Comparison of ENCODE assay signal across 12 cellular contexts in the genomic region with DNA sequence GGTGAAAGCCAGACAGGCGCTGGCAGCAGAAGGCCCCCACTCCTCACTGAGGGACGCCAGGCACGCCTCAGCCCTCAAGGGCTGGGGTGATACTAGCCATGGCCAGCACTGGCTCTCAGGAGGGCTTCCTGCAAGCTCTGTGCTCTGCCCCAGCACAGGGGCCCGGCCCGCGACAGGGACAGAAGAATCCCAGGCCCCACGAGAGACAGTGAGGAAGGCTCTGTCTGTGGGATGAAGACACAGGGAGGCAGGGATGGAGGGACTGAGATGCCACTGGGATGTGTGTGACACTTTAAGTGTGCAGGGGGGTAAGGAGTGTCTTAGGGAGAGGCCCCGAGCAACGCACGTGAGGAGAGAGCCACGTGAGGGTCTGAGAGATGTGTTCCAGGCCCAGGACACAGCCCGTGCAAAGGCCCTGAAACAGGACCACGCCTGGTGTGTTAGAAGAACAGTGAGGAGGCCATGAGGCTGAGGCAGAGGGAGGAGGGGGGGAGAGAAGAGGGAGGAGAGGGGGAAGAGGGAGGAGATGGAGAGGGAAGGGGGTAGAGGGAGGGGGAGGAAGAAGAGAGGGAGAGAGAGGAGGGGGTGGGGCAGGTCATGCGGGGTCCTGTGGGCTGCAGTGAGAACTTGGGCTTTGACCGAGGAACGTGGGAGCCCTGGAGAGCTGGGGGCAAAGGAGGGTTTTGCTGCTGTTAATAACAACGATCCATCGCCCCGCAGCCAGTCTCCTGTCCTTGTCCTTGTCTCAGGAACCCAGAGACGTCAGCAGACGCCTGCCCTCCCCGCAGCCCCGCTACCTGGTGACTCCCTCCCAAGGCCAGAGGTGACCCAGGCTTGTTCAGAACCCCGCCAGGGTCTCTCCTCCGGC. TPM values are rescaled to one million over a fixed set of nuclear protein-coding genes. Genes with fewer than 3 reads are reported as not detected.
DNase-seq lines count a peak whose midpoint lies in the region; ATAC-seq and TF ChIP-seq lines count a peak whose summit lies in the region.
"Had no signal": no experiment of that assay in that cellular context is flagged by ENCODE, and none has a peak within 500 bp of the region (broad histone marks: within the 10 kb centered on the region; RNA-seq: fewer than 3 reads in every experiment).

No MANE protein-coding gene starts in this region.

- ATAC-seq in HG02970 (IDR thresholded peaks at IDR 0.05; ENCODE audit: low FRiP score, unreplicated experiment) = no peak
- ATAC-seq: CD8-positive, alpha-beta T cell had no signal

- peak; percentile 23 for TF ChIP-seq POLR2A in GM18526 (IDR thresholded peaks at IDR 0.05; ENCODE audit: extremely low read depth, insufficient read length)

- H3K4me1 Mint-ChIP-seq in glutamatergic neuron (ENCODE audit: low read depth, unreplicated experiment) = no peaks in the 10 kb centered on the region

- no peak for TF ChIP-seq CTCF in glutamatergic neuron (IDR thresholded peaks at IDR 0.05; ENCODE audit: partially characterized antibody, unreplicated experiment)

- peak; percentile 45 for DNase-seq in NCI-H69 (lab: John Stamatoyannopoulos, UW)
- DNase-seq in glutamatergic neuron = peak; percentile 42
- no peak for DNase-seq in KG1 (lab: John Stamatoyannopoulos, UW)
- DNase-seq in medulla oblongata (ENCODE audit: extremely low spot score) = no peak
- DNase-seq: caudate nucleus; CD8-positive, alpha-beta T cell; SHP77 had no signal

- H3K9me3 Mint-ChIP-seq in glutamatergic neuron (ENCODE audit: unreplicated experiment) = peaks cover 7% of the 10 kb centered on the region
- H3K9me3 Mint-ChIP-seq: activated T-helper 1 cell treated with anti-CD3 and anti-CD28 coated beads, Interleukin-12 subunit alpha, Interleukin-12 subunit beta, Interleukin-2, Interleukin-4 antibody, amounts not matched to agents 30 ng/mL and 10 ng/mL and 1 ng/mL, durations not matched to agents 14 hours and 24 hours and 36 hours; CD8-positive, alpha-beta T cell had no signal

- H3K27me3 Mint-ChIP-seq in glutamatergic neuron (ENCODE audit: unreplicated experiment) = no peaks in the 10 kb centered on the region

- no peak overlapping the region for H3K4me3 Mint-ChIP-seq in glutamatergic neuron (ENCODE audit: unreplicated experiment)
- H3K4me3 Mint-ChIP-seq: activated T-helper 1 cell treated with anti-CD3 and anti-CD28 coated beads, Interleukin-12 subunit alpha, Interleukin-12 subunit beta, Interleukin-2, Interleukin-4 antibody, amounts not matched to agents 30 ng/mL and 10 ng/mL and 1 ng/mL, durations not matched to agents 14 hours and 24 hours and 36 hours; CD8-positive, alpha-beta T cell had no signal

- H3K27ac Mint-ChIP-seq in glutamatergic neuron (ENCODE audit: unreplicated experiment) = peak overlapping the region; percentile 79
- H3K27ac Mint-ChIP-seq: activated T-helper 1 cell treated with anti-CD3 and anti-CD28 coated beads, Interleukin-12 subunit alpha, Interleukin-12 subunit beta, Interleukin-2, Interleukin-4 antibody, amounts not matched to agents 30 ng/mL and 10 ng/mL and 1 ng/mL, durations not matched to agents 14 hours and 24 hours and 36 hours; CD8-positive, alpha-beta T cell had no signal

- H3K36me3 Mint-ChIP-seq in glutamatergic neuron (ENCODE audit: unreplicated experiment) = no peaks in the 10 kb centered on the region

RNA-seq across cellular contexts. Expression of gene RPL36, which starts 7.2 kb away (rescaled TPM):
- total RNA-seq in glutamatergic neuron (ENCODE audit: unreplicated experiment) = 514 TPM

RNA-seq across cellular contexts. Expression of gene HSD11B1L, which starts 16.4 kb away (rescaled TPM):
- 64.4 TPM for total RNA-seq in glutamatergic neuron (ENCODE audit: unreplicated experiment)

RNA-seq across cellular contexts. Expression of gene MICOS13, which starts 16.9 kb away (rescaled TPM):
- total RNA-seq in glutamatergic neuron (ENCODE audit: unreplicated experiment) = 22.8 TPM

RNA-seq across cellular contexts. Expression of gene LONP1, which starts 22.7 kb away (rescaled TPM):
- 98.5 TPM for total RNA-seq in glutamatergic neuron (ENCODE audit: unreplicated experiment)

RNA-seq across cellular contexts. Expression of gene CATSPERD, which starts 23.2 kb away (rescaled TPM):
- not detected for total RNA-seq in glutamatergic neuron (ENCODE audit: unreplicated experiment)
- total RNA-seq: activated T-helper 1 cell treated with anti-CD3 and anti-CD28 coated beads, Interleukin-12 subunit alpha, Interleukin-12 subunit beta, Interleukin-2, Interleukin-4 antibody, amounts not matched to agents 30 ng/mL and 10 ng/mL and 1 ng/mL, durations not matched to agents 14 hours and 24 hours and 36 hours; CD8-positive, alpha-beta T cell; skeletal muscle tissue; urinary bladder had no signal

Comparison
In these comparisons a context has a peak if more than half of its experiments do, and no peak if none do; other contexts are left out.
1. DNase-seq: peak in NCI-H69 (single experiment) and glutamatergic neuron (single experiment); none in KG1 (single experiment) and medulla oblongata (single experiment).